ENCODE assay signal across 1 cellular context in the genomic region with DNA sequence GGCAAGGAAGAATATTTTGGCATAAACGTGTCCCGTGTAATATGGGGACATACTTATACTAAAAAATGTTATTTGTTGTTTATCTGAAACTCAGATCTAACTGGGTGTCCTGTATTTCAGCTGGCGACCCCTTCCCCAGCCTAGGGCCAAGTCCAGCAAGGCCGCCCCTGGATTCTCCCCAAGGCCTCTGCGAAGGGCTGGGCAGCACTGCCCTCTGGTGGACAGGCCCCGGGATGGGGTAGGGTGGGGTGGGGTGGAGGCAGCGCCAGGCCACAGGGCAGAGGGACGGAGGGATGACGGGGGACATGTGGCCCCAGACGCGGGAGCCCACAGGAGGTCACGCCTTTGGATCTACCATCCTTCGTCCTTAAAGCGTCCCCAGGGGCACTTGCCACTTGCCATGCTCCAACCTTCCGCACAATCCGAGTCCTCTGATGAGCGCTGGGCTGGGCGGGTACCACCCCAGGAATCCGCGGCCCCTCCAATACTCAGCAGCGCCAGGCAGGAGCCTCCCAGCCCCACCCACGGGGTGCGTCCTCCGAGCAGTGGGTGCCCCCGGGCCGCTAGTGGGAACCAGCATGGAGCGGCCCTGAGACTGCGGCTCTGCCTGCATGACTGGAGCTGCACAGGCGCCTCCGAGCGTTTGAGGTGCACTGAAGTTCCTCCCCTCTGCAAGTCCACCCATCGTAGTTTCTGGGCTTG.
TF ChIP-seq lines count a peak whose summit lies in the region.

No MANE protein-coding gene starts in this region.

TF ChIP-seq in HepG2, 621 proteins besides CTCF, POLR2A, EP300 and RAD21 (continues in another document):
- TF ChIP-seq ZNF841 (CRISPR knock-in tag; IDR thresholded peaks at IDR 0.05; ENCODE audit: borderline replicate concordance): no peak
- no peak for TF ChIP-seq ATF1 (CRISPR knock-in tag; IDR thresholded peaks at IDR 0.05)
- TF ChIP-seq ERF (CRISPR knock-in tag; IDR thresholded peaks at IDR 0.05): no peak
- no peak for TF ChIP-seq ATF7-NPFF (CRISPR knock-in tag; IDR thresholded peaks at IDR 0.05; ENCODE audit: low read depth)
- TF ChIP-seq, protein P1, sequence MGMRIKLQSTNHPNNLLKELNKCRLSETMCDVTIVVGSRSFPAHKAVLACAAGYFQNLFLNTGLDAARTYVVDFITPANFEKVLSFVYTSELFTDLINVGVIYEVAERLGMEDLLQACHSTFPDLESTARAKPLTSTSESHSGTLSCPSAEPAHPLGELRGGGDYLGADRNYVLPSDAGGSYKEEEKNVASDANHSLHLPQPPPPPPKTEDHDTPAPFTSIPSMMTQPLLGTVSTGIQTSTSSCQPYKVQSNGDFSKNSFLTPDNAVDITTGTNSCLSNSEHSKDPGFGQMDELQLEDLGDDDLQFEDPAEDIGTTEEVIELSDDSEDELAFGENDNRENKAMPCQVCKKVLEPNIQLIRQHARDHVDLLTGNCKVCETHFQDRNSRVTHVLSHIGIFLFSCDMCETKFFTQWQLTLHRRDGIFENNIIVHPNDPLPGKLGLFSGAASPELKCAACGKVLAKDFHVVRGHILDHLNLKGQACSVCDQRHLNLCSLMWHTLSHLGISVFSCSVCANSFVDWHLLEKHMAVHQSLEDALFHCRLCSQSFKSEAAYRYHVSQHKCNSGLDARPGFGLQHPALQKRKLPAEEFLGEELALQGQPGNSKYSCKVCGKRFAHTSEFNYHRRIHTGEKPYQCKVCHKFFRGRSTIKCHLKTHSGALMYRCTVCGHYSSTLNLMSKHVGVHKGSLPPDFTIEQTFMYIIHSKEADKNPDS (CRISPR knock-in tag; IDR thresholded peaks at IDR 0.05): no peak
- TF ChIP-seq SETDB1 (CRISPR knock-in tag; IDR thresholded peaks at IDR 0.05; ENCODE audit: borderline replicate concordance): no peak
- TF ChIP-seq ZNF501 (CRISPR knock-in tag; IDR thresholded peaks at IDR 0.05): no peak
- no peak for TF ChIP-seq BHLHE40 (IDR thresholded peaks at IDR 0.05; ENCODE audit: low read length)
- TF ChIP-seq ZNF605 (CRISPR knock-in tag; IDR thresholded peaks at IDR 0.05): 0 out of 2 replicates have a peak, but pooled peaks have one; percentile 2
- TF ChIP-seq REL (CRISPR knock-in tag; conservative IDR thresholded peaks at IDR 0.05): no peak
- TF ChIP-seq ZNF724P (CRISPR knock-in tag; IDR thresholded peaks at IDR 0.05; ENCODE audit: borderline replicate concordance): no peak
- no peak for TF ChIP-seq ELF3 (CRISPR knock-in tag; IDR thresholded peaks at IDR 0.05)
- TF ChIP-seq, protein P2, sequence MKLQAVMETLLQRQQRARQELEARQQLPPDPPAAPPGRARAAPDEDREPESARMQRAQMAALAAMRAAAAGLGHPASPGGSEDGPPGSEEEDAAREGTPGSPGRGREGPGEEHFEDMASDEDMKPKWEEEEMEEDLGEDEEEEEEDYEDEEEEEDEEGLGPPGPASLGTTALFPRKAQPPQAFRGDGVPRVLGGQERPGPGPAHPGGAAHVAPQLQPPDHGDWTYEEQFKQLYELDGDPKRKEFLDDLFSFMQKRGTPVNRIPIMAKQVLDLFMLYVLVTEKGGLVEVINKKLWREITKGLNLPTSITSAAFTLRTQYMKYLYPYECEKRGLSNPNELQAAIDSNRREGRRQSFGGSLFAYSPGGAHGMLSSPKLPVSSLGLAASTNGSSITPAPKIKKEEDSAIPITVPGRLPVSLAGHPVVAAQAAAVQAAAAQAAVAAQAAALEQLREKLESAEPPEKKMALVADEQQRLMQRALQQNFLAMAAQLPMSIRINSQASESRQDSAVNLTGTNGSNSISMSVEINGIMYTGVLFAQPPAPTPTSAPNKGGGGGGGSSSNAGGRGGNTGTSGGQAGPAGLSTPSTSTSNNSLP (IDR thresholded peaks at IDR 0.05; ENCODE audit: low read depth, low read length): no peak
- TF ChIP-seq MYNN (CRISPR knock-in tag; IDR thresholded peaks at IDR 0.05; ENCODE audit: low read depth): no peak
- TF ChIP-seq, protein P3, sequence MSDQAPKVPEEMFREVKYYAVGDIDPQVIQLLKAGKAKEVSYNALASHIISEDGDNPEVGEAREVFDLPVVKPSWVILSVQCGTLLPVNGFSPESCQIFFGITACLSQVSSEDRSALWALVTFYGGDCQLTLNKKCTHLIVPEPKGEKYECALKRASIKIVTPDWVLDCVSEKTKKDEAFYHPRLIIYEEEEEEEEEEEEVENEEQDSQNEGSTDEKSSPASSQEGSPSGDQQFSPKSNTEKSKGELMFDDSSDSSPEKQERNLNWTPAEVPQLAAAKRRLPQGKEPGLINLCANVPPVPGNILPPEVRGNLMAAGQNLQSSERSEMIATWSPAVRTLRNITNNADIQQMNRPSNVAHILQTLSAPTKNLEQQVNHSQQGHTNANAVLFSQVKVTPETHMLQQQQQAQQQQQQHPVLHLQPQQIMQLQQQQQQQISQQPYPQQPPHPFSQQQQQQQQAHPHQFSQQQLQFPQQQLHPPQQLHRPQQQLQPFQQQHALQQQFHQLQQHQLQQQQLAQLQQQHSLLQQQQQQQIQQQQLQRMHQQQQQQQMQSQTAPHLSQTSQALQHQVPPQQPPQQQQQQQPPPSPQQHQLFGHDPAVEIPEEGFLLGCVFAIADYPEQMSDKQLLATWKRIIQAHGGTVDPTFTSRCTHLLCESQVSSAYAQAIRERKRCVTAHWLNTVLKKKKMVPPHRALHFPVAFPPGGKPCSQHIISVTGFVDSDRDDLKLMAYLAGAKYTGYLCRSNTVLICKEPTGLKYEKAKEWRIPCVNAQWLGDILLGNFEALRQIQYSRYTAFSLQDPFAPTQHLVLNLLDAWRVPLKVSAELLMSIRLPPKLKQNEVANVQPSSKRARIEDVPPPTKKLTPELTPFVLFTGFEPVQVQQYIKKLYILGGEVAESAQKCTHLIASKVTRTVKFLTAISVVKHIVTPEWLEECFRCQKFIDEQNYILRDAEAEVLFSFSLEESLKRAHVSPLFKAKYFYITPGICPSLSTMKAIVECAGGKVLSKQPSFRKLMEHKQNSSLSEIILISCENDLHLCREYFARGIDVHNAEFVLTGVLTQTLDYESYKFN (CRISPR knock-in tag; conservative IDR thresholded peaks at IDR 0.05): no peak
- no peak for TF ChIP-seq PLRG1 (conservative IDR thresholded peaks at IDR 0.05)
- peak; percentile 76 for TF ChIP-seq STAG1 (CRISPR knock-in tag; IDR thresholded peaks at IDR 0.05)
- TF ChIP-seq, protein P4, sequence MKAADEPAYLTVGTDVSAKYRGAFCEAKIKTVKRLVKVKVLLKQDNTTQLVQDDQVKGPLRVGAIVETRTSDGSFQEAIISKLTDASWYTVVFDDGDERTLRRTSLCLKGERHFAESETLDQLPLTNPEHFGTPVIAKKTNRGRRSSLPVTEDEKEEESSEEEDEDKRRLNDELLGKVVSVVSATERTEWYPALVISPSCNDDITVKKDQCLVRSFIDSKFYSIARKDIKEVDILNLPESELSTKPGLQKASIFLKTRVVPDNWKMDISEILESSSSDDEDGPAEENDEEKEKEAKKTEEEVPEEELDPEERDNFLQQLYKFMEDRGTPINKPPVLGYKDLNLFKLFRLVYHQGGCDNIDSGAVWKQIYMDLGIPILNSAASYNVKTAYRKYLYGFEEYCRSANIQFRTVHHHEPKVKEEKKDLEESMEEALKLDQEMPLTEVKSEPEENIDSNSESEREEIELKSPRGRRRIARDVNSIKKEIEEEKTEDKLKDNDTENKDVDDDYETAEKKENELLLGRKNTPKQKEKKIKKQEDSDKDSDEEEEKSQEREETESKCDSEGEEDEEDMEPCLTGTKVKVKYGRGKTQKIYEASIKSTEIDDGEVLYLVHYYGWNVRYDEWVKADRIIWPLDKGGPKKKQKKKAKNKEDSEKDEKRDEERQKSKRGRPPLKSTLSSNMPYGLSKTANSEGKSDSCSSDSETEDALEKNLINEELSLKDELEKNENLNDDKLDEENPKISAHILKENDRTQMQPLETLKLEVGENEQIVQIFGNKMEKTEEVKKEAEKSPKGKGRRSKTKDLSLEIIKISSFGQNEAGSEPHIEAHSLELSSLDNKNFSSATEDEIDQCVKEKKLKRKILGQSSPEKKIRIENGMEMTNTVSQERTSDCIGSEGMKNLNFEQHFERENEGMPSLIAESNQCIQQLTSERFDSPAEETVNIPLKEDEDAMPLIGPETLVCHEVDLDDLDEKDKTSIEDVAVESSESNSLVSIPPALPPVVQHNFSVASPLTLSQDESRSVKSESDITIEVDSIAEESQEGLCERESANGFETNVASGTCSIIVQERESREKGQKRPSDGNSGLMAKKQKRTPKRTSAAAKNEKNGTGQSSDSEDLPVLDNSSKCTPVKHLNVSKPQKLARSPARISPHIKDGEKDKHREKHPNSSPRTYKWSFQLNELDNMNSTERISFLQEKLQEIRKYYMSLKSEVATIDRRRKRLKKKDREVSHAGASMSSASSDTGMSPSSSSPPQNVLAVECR (CRISPR knock-in tag; IDR thresholded peaks at IDR 0.05; ENCODE audit: borderline replicate concordance): no peak
- no peak for TF ChIP-seq PHB2 (IDR thresholded peaks at IDR 0.05; ENCODE audit: partially characterized antibody)
- TF ChIP-seq THAP11 (CRISPR knock-in tag; IDR thresholded peaks at IDR 0.05): no peak
- TF ChIP-seq SNAI1 (CRISPR knock-in tag; IDR thresholded peaks at IDR 0.05; ENCODE audit: borderline replicate concordance): no peak
- TF ChIP-seq CENPX (CRISPR knock-in tag; IDR thresholded peaks at IDR 0.05): no peak
- no peak for TF ChIP-seq ZNF441 (CRISPR knock-in tag; IDR thresholded peaks at IDR 0.05; ENCODE audit: borderline replicate concordance)
- no peak for TF ChIP-seq HNRNPUL1 (IDR thresholded peaks at IDR 0.05; ENCODE audit: low read depth, low read length)
- no peak for TF ChIP-seq ZNF136 (CRISPR knock-in tag; IDR thresholded peaks at IDR 0.05; ENCODE audit: low read depth)
- no peak for TF ChIP-seq ZNF264 (CRISPR knock-in tag; IDR thresholded peaks at IDR 0.05)
- TF ChIP-seq ZNF75D (CRISPR knock-in tag; IDR thresholded peaks at IDR 0.05; ENCODE audit: borderline replicate concordance): no peak
- TF ChIP-seq DNMT3B (CRISPR knock-in tag; conservative IDR thresholded peaks at IDR 0.05): no peak
- no peak for TF ChIP-seq ZNF362 (CRISPR knock-in tag; IDR thresholded peaks at IDR 0.05; ENCODE audit: borderline replicate concordance)
- TF ChIP-seq ZNF782 (CRISPR knock-in tag; IDR thresholded peaks at IDR 0.05; ENCODE audit: borderline replicate concordance): no peak
- TF ChIP-seq MAF1 (CRISPR knock-in tag; IDR thresholded peaks at IDR 0.05; ENCODE audit: borderline replicate concordance): no peak
- no peak for TF ChIP-seq SP4 (CRISPR knock-in tag; IDR thresholded peaks at IDR 0.05)
- TF ChIP-seq PPARG (CRISPR knock-in tag; conservative IDR thresholded peaks at IDR 0.05): no peak
- TF ChIP-seq, protein P5, sequence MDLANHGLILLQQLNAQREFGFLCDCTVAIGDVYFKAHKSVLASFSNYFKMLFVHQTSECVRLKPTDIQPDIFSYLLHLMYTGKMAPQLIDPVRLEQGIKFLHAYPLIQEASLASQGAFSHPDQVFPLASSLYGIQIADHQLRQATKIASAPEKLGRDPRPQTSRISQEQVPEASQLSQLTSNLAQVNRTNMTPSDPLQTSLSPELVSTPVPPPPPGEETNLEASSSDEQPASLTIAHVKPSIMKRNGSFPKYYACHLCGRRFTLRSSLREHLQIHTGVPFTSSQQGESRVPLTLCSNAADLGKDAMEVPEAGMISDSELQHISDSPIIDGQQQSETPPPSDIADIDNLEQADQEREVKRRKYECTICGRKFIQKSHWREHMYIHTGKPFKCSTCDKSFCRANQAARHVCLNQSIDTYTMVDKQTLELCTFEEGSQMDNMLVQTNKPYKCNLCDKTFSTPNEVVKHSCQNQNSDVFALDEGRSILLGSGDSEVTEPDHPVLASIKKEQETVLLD (CRISPR knock-in tag; IDR thresholded peaks at IDR 0.05; ENCODE audit: low read depth): no peak
- no peak for TF ChIP-seq ZNF335 (CRISPR knock-in tag; IDR thresholded peaks at IDR 0.05)
- no peak for TF ChIP-seq ZBTB4 (CRISPR knock-in tag; IDR thresholded peaks at IDR 0.05; ENCODE audit: borderline replicate concordance)
- no peak for TF ChIP-seq NR2F1 (CRISPR knock-in tag; IDR thresholded peaks at IDR 0.05)
- no peak for TF ChIP-seq ZFP41 (CRISPR knock-in tag; IDR thresholded peaks at IDR 0.05; ENCODE audit: borderline replicate concordance)
- TF ChIP-seq ZSCAN9 (CRISPR knock-in tag; IDR thresholded peaks at IDR 0.05; ENCODE audit: borderline replicate concordance): no peak
- TF ChIP-seq GATA4 (IDR thresholded peaks at IDR 0.05; ENCODE audit: borderline replicate concordance, low read depth): no peak
- no peak for TF ChIP-seq ZBTB43 (CRISPR knock-in tag; conservative IDR thresholded peaks at IDR 0.05)
- TF ChIP-seq KLF15 (CRISPR knock-in tag; IDR thresholded peaks at IDR 0.05; ENCODE audit: borderline replicate concordance): no peak
- no peak for TF ChIP-seq ZNF709 (CRISPR knock-in tag; IDR thresholded peaks at IDR 0.05)
- no peak for TF ChIP-seq SRSF4 (IDR thresholded peaks at IDR 0.05; ENCODE audit: low read depth, low read length, poor library complexity, severe bottlenecking)
